8 cellular contexts compared by ENCODE assay signal in genomic region chr18:903703-904102, GRCh38. TPM values are rescaled to one million over a fixed set of nuclear protein-coding genes. Genes with fewer than 3 reads are reported as not detected.
DNase-seq lines count a peak whose midpoint lies in the region; ATAC-seq and TF ChIP-seq lines count a peak whose summit lies in the region.

No MANE protein-coding gene starts in this region.

- H3K9me3 Mint-ChIP-seq in naive thymus-derived CD4-positive, alpha-beta T cell = peaks cover 0 to 26% (median 8%) of the 10 kb centered on the region in 11 donors

- peak overlapping the region in 1 of 9 donors; percentile 76 for H3K27ac Mint-ChIP-seq in naive thymus-derived CD4-positive, alpha-beta T cell

- CTCF ChIA-PET in RWPE1 (lab: Yijun Ruan, JAX) = interaction anchor here (0.9 to 1.2 kb wide), 2 partner anchors 58 to 1643 kb away, joined by 3 read pairs; no protein-coding TSS in a partner anchor
- CTCF ChIA-PET in naive thymus-derived CD4-positive, alpha-beta T cell (lab: Charles Lee) = no interaction called here

- H3K36me3 Mint-ChIP-seq in naive thymus-derived CD4-positive, alpha-beta T cell = peaks cover 0 to 10% (median 6%) of the 10 kb centered on the region in 5 donors

- no peak overlapping the region for H3K27ac ChIP-seq in RWPE1
- no peak overlapping the region for H3K27ac ChIP-seq in naive thymus-derived CD4-positive, alpha-beta T cell (ENCODE audit: low read depth, low read length)

- H3K4me3 Mint-ChIP-seq in naive thymus-derived CD4-positive, alpha-beta T cell = peak overlapping the region in 2 of 10 donors; percentile 18 to 61

- peaks cover 0 to 26% of the 10 kb centered on the region in 2 donors for H3K27me3 ChIP-seq in naive thymus-derived CD4-positive, alpha-beta T cell (ENCODE audit: control insufficient read depth in 2 of 2, insufficient read depth in 2 of 2, low read length in 2 of 2)

- peaks cover 2 to 24% (median 13%) of the 10 kb centered on the region in 7 donors for H3K4me1 Mint-ChIP-seq in naive thymus-derived CD4-positive, alpha-beta T cell

- ATAC-seq in naive thymus-derived CD4-positive, alpha-beta T cell = no peak
- ATAC-seq in HG03457 (IDR thresholded peaks at IDR 0.05; ENCODE audit: unreplicated experiment) (no peak), HG03280 (IDR thresholded peaks at IDR 0.05; ENCODE audit: unreplicated experiment) (no peak), HG03439 (IDR thresholded peaks at IDR 0.05; ENCODE audit: unreplicated experiment) (no peak)

- DNase-seq in DMS53 (lab: John Stamatoyannopoulos, UW) (peak; percentile 50), DMS53 treated with DMSO at 0.1 percent for 48 hours (lab: John Stamatoyannopoulos, UW; ENCODE audit: unreplicated experiment) (no peak), RWPE1 (ENCODE audit: low spot score) (peak; percentile 52), cardiac fibroblast (ENCODE audit: low read depth in 2 of 2) (peak; percentile 55 to 61)
- peak in 6 of 9 donors; percentile 11 to 57 (median 20) for DNase-seq in naive thymus-derived CD4-positive, alpha-beta T cell

- peaks cover 67 to 76% (median 75%) of the 10 kb centered on the region in 5 donors for H3K27me3 Mint-ChIP-seq in naive thymus-derived CD4-positive, alpha-beta T cell

- no peak overlapping the region for H3K4me3 ChIP-seq in cardiac fibroblast (replicated peaks in 1 of 2; ENCODE audit: low read depth in 2 of 2, low read length in 2 of 2)
- no peak overlapping the region for H3K4me3 ChIP-seq in naive thymus-derived CD4-positive, alpha-beta T cell (ENCODE audit: low read length)

- POLR2A ChIA-PET in RWPE1 (lab: Yijun Ruan, JAX; ENCODE audit: low non-redundant PET) = no interaction called here
- POLR2A ChIA-PET in naive thymus-derived CD4-positive, alpha-beta T cell (lab: Charles Lee) = no interaction called here

- no peak for TF ChIP-seq CTCF in RWPE1 (conservative IDR thresholded peaks at IDR 0.05; ENCODE audit: low read depth)
- no peak for TF ChIP-seq CTCF in cardiac fibroblast (IDR thresholded peaks at IDR 0.05; ENCODE audit: low read depth, low read length)

- no peaks in the 10 kb centered on the region for H3K36me3 ChIP-seq in naive thymus-derived CD4-positive, alpha-beta T cell (ENCODE audit: control insufficient read depth in 2 of 3, insufficient read depth in 3 of 3, low read length in 3 of 3)

- peaks cover 5 to 19% of the 10 kb centered on the region in 2 donors for H3K4me1 ChIP-seq in naive thymus-derived CD4-positive, alpha-beta T cell (ENCODE audit: control insufficient read depth in 2 of 2, insufficient read depth in 2 of 2, low read length in 2 of 2)

- intact Hi-C loops in naive thymus-derived CD4-positive, alpha-beta T cell (cut with micrococcal nuclease) = no loop called here

- no peaks in the 10 kb centered on the region for H3K9me3 ChIP-seq in naive thymus-derived CD4-positive, alpha-beta T cell (ENCODE audit: control insufficient read depth in 2 of 3, low read length in 3 of 3)

RNA-seq across cellular contexts. Expression of gene ADCYAP1, which starts 1.0 kb away (rescaled TPM):
- total RNA-seq in naive thymus-derived CD4-positive, alpha-beta T cell = under 1 TPM in 2 of 5 experiments, not detected in 3; 0.34 TPM
- polyA plus RNA-seq in naive thymus-derived CD4-positive, alpha-beta T cell = not detected
